1 cellular context compared by ENCODE assay signal in the genomic region with DNA sequence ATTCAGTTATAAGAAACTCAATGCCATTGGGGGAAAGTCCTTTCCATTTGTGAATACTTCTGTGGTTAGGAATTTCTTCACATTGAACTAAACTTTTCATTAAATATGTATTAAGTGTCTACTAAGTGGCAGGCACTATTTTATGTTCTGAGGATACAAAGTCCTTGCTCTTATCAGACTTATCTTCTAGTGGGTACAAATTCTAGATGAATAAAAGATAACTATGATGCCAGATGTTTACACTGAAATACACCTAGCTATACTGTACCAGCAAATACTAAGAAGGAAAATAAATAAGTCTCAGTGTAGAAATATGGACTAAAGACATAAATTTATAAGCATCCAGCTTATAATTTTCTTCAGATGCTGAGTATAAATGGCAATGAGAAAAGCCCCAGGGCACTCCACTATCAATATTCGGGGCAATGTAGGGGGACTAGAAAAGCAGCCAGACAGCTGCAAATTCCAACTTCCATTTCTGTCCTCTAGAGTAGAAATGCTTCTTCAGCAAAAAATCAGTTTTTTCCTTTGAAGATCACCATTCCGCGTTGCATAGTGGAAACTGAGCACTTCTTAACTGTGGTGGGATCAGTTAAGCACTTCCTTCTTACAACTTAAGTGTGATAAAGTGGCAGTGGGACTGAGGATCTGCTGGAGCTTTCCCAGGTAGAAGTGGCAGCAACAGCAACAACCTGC.
TF ChIP-seq lines count a peak whose summit lies in the region.

No MANE protein-coding gene starts in this region.

TF ChIP-seq in GM23338, 12 proteins besides CTCF, POLR2A, EP300 and RAD21 (continued from another document):
- TF ChIP-seq, protein P1, sequence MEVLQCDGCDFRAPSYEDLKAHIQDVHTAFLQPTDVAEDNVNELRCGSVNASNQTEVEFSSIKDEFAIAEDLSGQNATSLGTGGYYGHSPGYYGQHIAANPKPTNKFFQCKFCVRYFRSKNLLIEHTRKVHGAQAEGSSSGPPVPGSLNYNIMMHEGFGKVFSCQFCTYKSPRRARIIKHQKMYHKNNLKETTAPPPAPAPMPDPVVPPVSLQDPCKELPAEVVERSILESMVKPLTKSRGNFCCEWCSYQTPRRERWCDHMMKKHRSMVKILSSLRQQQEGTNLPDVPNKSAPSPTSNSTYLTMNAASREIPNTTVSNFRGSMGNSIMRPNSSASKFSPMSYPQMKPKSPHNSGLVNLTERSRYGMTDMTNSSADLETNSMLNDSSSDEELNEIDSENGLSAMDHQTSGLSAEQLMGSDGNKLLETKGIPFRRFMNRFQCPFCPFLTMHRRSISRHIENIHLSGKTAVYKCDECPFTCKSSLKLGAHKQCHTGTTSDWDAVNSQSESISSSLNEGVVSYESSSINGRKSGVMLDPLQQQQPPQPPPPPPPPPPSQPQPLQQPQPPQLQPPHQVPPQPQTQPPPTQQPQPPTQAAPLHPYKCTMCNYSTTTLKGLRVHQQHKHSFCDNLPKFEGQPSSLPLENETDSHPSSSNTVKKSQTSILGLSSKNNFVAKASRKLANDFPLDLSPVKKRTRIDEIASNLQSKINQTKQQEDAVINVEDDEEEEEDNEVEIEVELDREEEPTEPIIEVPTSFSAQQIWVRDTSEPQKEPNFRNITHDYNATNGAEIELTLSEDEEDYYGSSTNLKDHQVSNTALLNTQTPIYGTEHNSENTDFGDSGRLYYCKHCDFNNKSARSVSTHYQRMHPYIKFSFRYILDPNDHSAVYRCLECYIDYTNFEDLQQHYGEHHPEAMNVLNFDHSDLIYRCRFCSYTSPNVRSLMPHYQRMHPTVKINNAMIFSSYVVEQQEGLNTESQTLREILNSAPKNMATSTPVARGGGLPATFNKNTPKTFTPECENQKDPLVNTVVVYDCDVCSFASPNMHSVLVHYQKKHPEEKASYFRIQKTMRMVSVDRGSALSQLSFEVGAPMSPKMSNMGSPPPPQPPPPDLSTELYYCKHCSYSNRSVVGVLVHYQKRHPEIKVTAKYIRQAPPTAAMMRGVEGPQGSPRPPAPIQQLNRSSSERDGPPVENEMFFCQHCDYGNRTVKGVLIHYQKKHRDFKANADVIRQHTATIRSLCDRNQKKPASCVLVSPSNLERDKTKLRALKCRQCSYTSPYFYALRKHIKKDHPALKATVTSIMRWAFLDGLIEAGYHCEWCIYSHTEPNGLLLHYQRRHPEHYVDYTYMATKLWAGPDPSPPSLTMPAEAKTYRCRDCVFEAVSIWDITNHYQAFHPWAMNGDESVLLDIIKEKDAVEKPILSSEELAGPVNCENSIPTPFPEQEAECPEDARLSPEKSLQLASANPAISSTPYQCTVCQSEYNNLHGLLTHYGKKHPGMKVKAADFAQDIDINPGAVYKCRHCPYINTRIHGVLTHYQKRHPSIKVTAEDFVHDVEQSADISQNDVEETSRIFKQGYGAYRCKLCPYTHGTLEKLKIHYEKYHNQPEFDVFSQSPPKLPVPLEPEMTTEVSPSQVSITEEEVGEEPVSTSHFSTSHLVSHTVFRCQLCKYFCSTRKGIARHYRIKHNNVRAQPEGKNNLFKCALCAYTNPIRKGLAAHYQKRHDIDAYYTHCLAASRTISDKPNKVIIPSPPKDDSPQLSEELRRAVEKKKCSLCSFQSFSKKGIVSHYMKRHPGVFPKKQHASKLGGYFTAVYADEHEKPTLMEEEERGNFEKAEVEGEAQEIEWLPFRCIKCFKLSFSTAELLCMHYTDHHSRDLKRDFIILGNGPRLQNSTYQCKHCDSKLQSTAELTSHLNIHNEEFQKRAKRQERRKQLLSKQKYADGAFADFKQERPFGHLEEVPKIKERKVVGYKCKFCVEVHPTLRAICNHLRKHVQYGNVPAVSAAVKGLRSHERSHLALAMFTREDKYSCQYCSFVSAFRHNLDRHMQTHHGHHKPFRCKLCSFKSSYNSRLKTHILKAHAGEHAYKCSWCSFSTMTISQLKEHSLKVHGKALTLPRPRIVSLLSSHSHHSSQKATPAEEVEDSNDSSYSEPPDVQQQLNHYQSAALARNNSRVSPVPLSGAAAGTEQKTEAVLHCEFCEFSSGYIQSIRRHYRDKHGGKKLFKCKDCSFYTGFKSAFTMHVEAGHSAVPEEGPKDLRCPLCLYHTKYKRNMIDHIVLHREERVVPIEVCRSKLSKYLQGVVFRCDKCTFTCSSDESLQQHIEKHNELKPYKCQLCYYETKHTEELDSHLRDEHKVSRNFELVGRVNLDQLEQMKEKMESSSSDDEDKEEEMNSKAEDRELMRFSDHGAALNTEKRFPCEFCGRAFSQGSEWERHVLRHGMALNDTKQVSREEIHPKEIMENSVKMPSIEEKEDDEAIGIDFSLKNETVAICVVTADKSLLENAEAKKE (CRISPR knock-in tag; IDR thresholded peaks at IDR 0.05): no peak
- TF ChIP-seq STAT1 (IDR thresholded peaks at IDR 0.05; ENCODE audit: unreplicated experiment): no peak
- TF ChIP-seq CREB1 (CRISPR knock-in tag; IDR thresholded peaks at IDR 0.05; ENCODE audit: low read depth): no peak
- no peak for TF ChIP-seq EZH2 (IDR thresholded peaks at IDR 0.05; ENCODE audit: low read depth, unreplicated experiment)
- TF ChIP-seq JUNB (IDR thresholded peaks at IDR 0.05; ENCODE audit: unreplicated experiment): no peak
- no peak for TF ChIP-seq ZNF331 (CRISPR knock-in tag; IDR thresholded peaks at IDR 0.05; ENCODE audit: low read depth)
- TF ChIP-seq, protein P2, sequence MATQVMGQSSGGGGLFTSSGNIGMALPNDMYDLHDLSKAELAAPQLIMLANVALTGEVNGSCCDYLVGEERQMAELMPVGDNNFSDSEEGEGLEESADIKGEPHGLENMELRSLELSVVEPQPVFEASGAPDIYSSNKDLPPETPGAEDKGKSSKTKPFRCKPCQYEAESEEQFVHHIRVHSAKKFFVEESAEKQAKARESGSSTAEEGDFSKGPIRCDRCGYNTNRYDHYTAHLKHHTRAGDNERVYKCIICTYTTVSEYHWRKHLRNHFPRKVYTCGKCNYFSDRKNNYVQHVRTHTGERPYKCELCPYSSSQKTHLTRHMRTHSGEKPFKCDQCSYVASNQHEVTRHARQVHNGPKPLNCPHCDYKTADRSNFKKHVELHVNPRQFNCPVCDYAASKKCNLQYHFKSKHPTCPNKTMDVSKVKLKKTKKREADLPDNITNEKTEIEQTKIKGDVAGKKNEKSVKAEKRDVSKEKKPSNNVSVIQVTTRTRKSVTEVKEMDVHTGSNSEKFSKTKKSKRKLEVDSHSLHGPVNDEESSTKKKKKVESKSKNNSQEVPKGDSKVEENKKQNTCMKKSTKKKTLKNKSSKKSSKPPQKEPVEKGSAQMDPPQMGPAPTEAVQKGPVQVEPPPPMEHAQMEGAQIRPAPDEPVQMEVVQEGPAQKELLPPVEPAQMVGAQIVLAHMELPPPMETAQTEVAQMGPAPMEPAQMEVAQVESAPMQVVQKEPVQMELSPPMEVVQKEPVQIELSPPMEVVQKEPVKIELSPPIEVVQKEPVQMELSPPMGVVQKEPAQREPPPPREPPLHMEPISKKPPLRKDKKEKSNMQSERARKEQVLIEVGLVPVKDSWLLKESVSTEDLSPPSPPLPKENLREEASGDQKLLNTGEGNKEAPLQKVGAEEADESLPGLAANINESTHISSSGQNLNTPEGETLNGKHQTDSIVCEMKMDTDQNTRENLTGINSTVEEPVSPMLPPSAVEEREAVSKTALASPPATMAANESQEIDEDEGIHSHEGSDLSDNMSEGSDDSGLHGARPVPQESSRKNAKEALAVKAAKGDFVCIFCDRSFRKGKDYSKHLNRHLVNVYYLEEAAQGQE (IDR thresholded peaks at IDR 0.05; ENCODE audit: unreplicated experiment): no peak
- no peak for TF ChIP-seq POLR2AphosphoS5 (IDR thresholded peaks at IDR 0.05; ENCODE audit: low read depth)
- no peak for TF ChIP-seq EZH2phosphoT487 (IDR thresholded peaks at IDR 0.05; ENCODE audit: unreplicated experiment)
- no peak for TF ChIP-seq NANOG (IDR thresholded peaks at IDR 0.05; ENCODE audit: borderline replicate concordance)
- TF ChIP-seq, protein P3, sequence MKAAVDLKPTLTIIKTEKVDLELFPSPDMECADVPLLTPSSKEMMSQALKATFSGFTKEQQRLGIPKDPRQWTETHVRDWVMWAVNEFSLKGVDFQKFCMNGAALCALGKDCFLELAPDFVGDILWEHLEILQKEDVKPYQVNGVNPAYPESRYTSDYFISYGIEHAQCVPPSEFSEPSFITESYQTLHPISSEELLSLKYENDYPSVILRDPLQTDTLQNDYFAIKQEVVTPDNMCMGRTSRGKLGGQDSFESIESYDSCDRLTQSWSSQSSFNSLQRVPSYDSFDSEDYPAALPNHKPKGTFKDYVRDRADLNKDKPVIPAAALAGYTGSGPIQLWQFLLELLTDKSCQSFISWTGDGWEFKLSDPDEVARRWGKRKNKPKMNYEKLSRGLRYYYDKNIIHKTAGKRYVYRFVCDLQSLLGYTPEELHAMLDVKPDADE (IDR thresholded peaks at IDR 0.05): no peak
